In the genomic region with DNA sequence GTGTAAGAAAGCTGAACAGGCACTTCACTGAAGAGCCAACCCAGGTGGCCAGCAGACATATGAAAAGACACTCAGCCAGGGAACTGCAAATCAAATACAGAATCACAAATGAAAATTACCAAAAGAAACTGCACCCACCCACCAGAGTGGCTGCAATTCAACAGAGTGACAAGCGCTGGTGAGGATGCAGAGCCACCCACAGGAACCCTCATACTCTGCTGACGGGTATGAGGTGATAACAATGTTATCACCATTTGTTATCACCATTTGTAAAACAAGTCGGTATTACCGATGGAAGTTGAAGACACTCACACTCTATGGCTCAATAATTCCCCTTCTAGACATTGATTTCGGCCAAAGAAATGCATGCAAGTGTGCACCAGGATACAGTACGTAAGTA, we compare ENCODE assay signal across 2 cellular contexts.
TF ChIP-seq lines count a peak whose summit lies in the region.

No MANE protein-coding gene starts in this region.

TF ChIP-seq in GM23338, 12 proteins besides CTCF, POLR2A, EP300 and RAD21 (continued from another document):
- TF ChIP-seq REST (IDR thresholded peaks at IDR 0.05; ENCODE audit: unreplicated experiment): no peak
- no peak for TF ChIP-seq NANOG (IDR thresholded peaks at IDR 0.05; ENCODE audit: borderline replicate concordance)
- TF ChIP-seq EZH2 (IDR thresholded peaks at IDR 0.05; ENCODE audit: low read depth, unreplicated experiment): no peak
- no peak for TF ChIP-seq ZNF462 (CRISPR knock-in tag; IDR thresholded peaks at IDR 0.05)

TF ChIP-seq in WTC11, 78 proteins besides CTCF, POLR2A, EP300 and RAD21 (continued from another document):
- TF ChIP-seq, protein P1, sequence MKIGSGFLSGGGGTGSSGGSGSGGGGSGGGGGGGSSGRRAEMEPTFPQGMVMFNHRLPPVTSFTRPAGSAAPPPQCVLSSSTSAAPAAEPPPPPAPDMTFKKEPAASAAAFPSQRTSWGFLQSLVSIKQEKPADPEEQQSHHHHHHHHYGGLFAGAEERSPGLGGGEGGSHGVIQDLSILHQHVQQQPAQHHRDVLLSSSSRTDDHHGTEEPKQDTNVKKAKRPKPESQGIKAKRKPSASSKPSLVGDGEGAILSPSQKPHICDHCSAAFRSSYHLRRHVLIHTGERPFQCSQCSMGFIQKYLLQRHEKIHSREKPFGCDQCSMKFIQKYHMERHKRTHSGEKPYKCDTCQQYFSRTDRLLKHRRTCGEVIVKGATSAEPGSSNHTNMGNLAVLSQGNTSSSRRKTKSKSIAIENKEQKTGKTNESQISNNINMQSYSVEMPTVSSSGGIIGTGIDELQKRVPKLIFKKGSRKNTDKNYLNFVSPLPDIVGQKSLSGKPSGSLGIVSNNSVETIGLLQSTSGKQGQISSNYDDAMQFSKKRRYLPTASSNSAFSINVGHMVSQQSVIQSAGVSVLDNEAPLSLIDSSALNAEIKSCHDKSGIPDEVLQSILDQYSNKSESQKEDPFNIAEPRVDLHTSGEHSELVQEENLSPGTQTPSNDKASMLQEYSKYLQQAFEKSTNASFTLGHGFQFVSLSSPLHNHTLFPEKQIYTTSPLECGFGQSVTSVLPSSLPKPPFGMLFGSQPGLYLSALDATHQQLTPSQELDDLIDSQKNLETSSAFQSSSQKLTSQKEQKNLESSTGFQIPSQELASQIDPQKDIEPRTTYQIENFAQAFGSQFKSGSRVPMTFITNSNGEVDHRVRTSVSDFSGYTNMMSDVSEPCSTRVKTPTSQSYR (CRISPR knock-in tag; IDR thresholded peaks at IDR 0.05): no peak
- no peak for TF ChIP-seq RORB (CRISPR knock-in tag; IDR thresholded peaks at IDR 0.05)
- no peak for TF ChIP-seq ZNF317 (CRISPR knock-in tag; IDR thresholded peaks at IDR 0.05; ENCODE audit: borderline replicate concordance, low read depth)
- no peak for TF ChIP-seq FOXP1 (CRISPR knock-in tag; IDR thresholded peaks at IDR 0.05; ENCODE audit: borderline replicate concordance)
- no peak for TF ChIP-seq NFYB (CRISPR knock-in tag; conservative IDR thresholded peaks at IDR 0.05; ENCODE audit: low read depth)
- no peak for TF ChIP-seq ZNF423 (CRISPR knock-in tag; IDR thresholded peaks at IDR 0.05)
- no peak for TF ChIP-seq E2F5 (CRISPR knock-in tag; IDR thresholded peaks at IDR 0.05)
- TF ChIP-seq, protein P2, sequence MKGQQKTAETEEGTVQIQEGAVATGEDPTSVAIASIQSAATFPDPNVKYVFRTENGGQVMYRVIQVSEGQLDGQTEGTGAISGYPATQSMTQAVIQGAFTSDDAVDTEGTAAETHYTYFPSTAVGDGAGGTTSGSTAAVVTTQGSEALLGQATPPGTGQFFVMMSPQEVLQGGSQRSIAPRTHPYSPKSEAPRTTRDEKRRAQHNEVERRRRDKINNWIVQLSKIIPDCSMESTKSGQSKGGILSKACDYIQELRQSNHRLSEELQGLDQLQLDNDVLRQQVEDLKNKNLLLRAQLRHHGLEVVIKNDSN (CRISPR knock-in tag; IDR thresholded peaks at IDR 0.05): no peak
- no peak for TF ChIP-seq CBFB (CRISPR knock-in tag; IDR thresholded peaks at IDR 0.05; ENCODE audit: low read depth)
- TF ChIP-seq, protein P3, sequence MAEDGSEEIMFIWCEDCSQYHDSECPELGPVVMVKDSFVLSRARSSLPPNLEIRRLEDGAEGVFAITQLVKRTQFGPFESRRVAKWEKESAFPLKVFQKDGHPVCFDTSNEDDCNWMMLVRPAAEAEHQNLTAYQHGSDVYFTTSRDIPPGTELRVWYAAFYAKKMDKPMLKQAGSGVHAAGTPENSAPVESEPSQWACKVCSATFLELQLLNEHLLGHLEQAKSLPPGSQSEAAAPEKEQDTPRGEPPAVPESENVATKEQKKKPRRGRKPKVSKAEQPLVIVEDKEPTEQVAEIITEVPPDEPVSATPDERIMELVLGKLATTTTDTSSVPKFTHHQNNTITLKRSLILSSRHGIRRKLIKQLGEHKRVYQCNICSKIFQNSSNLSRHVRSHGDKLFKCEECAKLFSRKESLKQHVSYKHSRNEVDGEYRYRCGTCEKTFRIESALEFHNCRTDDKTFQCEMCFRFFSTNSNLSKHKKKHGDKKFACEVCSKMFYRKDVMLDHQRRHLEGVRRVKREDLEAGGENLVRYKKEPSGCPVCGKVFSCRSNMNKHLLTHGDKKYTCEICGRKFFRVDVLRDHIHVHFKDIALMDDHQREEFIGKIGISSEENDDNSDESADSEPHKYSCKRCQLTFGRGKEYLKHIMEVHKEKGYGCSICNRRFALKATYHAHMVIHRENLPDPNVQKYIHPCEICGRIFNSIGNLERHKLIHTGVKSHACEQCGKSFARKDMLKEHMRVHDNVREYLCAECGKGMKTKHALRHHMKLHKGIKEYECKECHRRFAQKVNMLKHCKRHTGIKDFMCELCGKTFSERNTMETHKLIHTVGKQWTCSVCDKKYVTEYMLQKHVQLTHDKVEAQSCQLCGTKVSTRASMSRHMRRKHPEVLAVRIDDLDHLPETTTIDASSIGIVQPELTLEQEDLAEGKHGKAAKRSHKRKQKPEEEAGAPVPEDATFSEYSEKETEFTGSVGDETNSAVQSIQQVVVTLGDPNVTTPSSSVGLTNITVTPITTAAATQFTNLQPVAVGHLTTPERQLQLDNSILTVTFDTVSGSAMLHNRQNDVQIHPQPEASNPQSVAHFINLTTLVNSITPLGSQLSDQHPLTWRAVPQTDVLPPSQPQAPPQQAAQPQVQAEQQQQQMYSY (CRISPR knock-in tag; IDR thresholded peaks at IDR 0.05): no peak
- no peak for TF ChIP-seq ZNF219 (CRISPR knock-in tag; IDR thresholded peaks at IDR 0.05; ENCODE audit: borderline replicate concordance)
